Comparison of ENCODE assay signal across 8 cellular contexts in genomic region chr1:88683516-88683847, GRCh38. TPM values are rescaled to one million over a fixed set of nuclear protein-coding genes. Genes with fewer than 3 reads are reported as not detected.
A peak's percentile ranks its signal among the peaks of the same experiment; 100 is the strongest.
DNase-seq lines count a peak whose midpoint lies in the region; ATAC-seq and TF ChIP-seq lines count a peak whose summit lies in the region.

No MANE protein-coding gene starts in this region.

- H3K4me3 ChIP-seq in fibroblast of lung (replicated peaks in 1 of 4; ENCODE audit: control extremely low read depth in 1 of 4, insufficient read depth in 1 of 4, low read depth in 3 of 4, low read length in 4 of 4), result peak overlapping the region; percentile 41 to 83 (median 68)
- H3K4me3 ChIP-seq in osteoblast (ENCODE audit: insufficient read depth, low read length), result peak overlapping the region; percentile 89
- peak overlapping the region; percentile 51 to 96 (median 75) for H3K4me3 ChIP-seq in transverse colon

- H4K20me1 ChIP-seq in fibroblast of lung (ENCODE audit: control insufficient read depth, extremely low read depth, insufficient read depth, low read length) (no peaks in the 10 kb centered on the region), osteoblast (ENCODE audit: insufficient read depth, low read length) (peaks cover 5% of the 10 kb centered on the region)

- peak; percentile 7 for ATAC-seq in HG02610 (IDR thresholded peaks at IDR 0.05; ENCODE audit: unreplicated experiment)

- H3K9ac ChIP-seq in fibroblast of lung (ENCODE audit: insufficient read depth, low read length), result peak overlapping the region; percentile 69

- H3K4me1 ChIP-seq in fibroblast of lung (ENCODE audit: control insufficient read depth, extremely low read depth, insufficient read depth, low read length), result no peaks in the 10 kb centered on the region
- H3K4me1 ChIP-seq in osteoblast (ENCODE audit: insufficient read depth, low read length), result peaks cover 19% of the 10 kb centered on the region
- H3K4me1 ChIP-seq in transverse colon, result peaks cover 7 to 41% (median 27%) of the 10 kb centered on the region in 4 donors

- no peak for TF ChIP-seq POLR2A in transverse colon (IDR thresholded peaks at IDR 0.05)

- 0 to 1% methylated on average over 8 of the region's 8 CpGs for WGBS in transverse colon (ENCODE audit: low coverage in 1 of 2), 2 donors

- no peaks in the 10 kb centered on the region for H3K27me3 ChIP-seq in fibroblast of lung (ENCODE audit: control insufficient read depth, insufficient read depth, low read length)
- H3K27me3 ChIP-seq in osteoblast (ENCODE audit: insufficient read depth, low read length), result no peaks in the 10 kb centered on the region
- no peaks in the 10 kb centered on the region for H3K27me3 ChIP-seq in transverse colon

- H3K36me3 ChIP-seq in fibroblast of lung (ENCODE audit: control insufficient read depth, insufficient read depth, low read length), result no peaks in the 10 kb centered on the region
- no peaks in the 10 kb centered on the region for H3K36me3 ChIP-seq in osteoblast (ENCODE audit: insufficient read depth, low read length)
- no peaks in the 10 kb centered on the region for H3K36me3 ChIP-seq in transverse colon

- H3K27ac ChIP-seq in fibroblast of lung (ENCODE audit: insufficient read depth, low read length) (peak overlapping the region; percentile 71), osteoblast (ENCODE audit: low read depth, low read length) (peak overlapping the region; percentile 85), transverse colon (peak overlapping the region; percentile 93 to 99 (median 95))

- H3K4me2 ChIP-seq in fibroblast of lung (ENCODE audit: extremely low read depth, insufficient read depth, low read length) (peak overlapping the region; percentile 80), osteoblast (ENCODE audit: insufficient read depth, low read length) (peak overlapping the region; percentile 96)

- in situ Hi-C loops in GM13976 (cut with MboI; ENCODE audit: low sequenced_read_pairs, unreplicated experiment) (no loop called here), transverse colon (cut with MboI; ENCODE audit: low pct_ligation_motif_present in 1 of 4, low pct_unique_long_range_greater_than_20kb in 1 of 4, low sequenced_read_pairs in 3 of 4) (loop anchor here in 1 of 4 donors (25.0 kb wide), 1 partner anchor 204 kb away; the partner anchor contains the start of gene GTF2B)

- H2AFZ ChIP-seq in fibroblast of lung (ENCODE audit: low read length), result peak overlapping the region; percentile 7
- H2AFZ ChIP-seq in osteoblast (ENCODE audit: low read length), result peak overlapping the region; percentile 90

- no peaks in the 10 kb centered on the region for H3K9me3 ChIP-seq in fibroblast of lung (ENCODE audit: control insufficient read depth, insufficient read depth, low read depth, low read length)
- no peaks in the 10 kb centered on the region for H3K9me3 ChIP-seq in osteoblast (ENCODE audit: low read depth, low read length)
- no peaks in the 10 kb centered on the region for H3K9me3 ChIP-seq in transverse colon

- DNase-seq in GM13976 (ENCODE audit: low spot score) (peak; percentile 24), NCI-H2227 treated with DMSO at 0.1 percent for 48 hours (lab: John Stamatoyannopoulos, UW) (peak; percentile 69), activated T-cell treated with anti-CD3 and anti-CD28 coated beads for 48 hours (ENCODE audit: low read depth) (peak; percentile 26), fibroblast of lung (ENCODE audit: low read depth in 2 of 2) (peak in 1 of 2 donors; percentile 52), osteoblast (ENCODE audit: insufficient read length, low spot score, missing footprints) (peak; percentile 30), transverse colon (peak; percentile 56), inferior parietal cortex (ENCODE audit: extremely low spot score) (no peak)

- peaks cover 34% of the 10 kb centered on the region for H3K79me2 ChIP-seq in fibroblast of lung (ENCODE audit: control insufficient read depth, insufficient read depth, low read length)
- H3K79me2 ChIP-seq in osteoblast (ENCODE audit: insufficient read depth, low read length), result peaks cover 45% of the 10 kb centered on the region

- TF ChIP-seq EP300 in transverse colon (IDR thresholded peaks at IDR 0.05; ENCODE audit: low read depth), result no peak

- intact Hi-C loops in transverse colon (cut with DNase I; ENCODE audit: low total_unique reads), result no loop called here

- TF ChIP-seq CTCF in GM13976 (IDR thresholded peaks at IDR 0.05; ENCODE audit: borderline replicate concordance, control extremely low read depth, extremely low read depth, insufficient read depth, missing control alignments), result no peak
- no peak for TF ChIP-seq CTCF in fibroblast of lung (conservative IDR thresholded peaks at IDR 0.05 in 1 of 2, IDR thresholded peaks at IDR 0.05 in 1 of 2; ENCODE audit: low read depth in 1 of 2, low read length in 2 of 2)
- no peak for TF ChIP-seq CTCF in osteoblast (IDR thresholded peaks at IDR 0.05; ENCODE audit: extremely low read depth, low read depth, low read length)
- no peak for TF ChIP-seq CTCF in transverse colon (IDR thresholded peaks at IDR 0.05)

RNA-seq across cellular contexts. Expression of gene PKN2, which starts 0.6 kb away (rescaled TPM):
- total RNA-seq in fibroblast of lung, result 22.6 and 28.7 TPM in 2 replicates
- 26.8 and 29.9 TPM in 2 replicates for polyA plus RNA-seq in fibroblast of lung
- 14.2 and 17.3 TPM in 2 replicates for polyA plus RNA-seq in fibroblast of lung (2012)
- 6.0 and 8.0 TPM in 2 replicates for polyA minus RNA-seq in fibroblast of lung (ENCODE audit: low replicate concordance)
- total RNA-seq in osteoblast, result 41.5 and 43.4 TPM in 2 replicates
- 10 to 100 TPM; 31.4 to 80.4 (median 64.1) TPM for total RNA-seq in transverse colon
